Comparison of ENCODE assay signal across 11 cellular contexts in the genomic region with DNA sequence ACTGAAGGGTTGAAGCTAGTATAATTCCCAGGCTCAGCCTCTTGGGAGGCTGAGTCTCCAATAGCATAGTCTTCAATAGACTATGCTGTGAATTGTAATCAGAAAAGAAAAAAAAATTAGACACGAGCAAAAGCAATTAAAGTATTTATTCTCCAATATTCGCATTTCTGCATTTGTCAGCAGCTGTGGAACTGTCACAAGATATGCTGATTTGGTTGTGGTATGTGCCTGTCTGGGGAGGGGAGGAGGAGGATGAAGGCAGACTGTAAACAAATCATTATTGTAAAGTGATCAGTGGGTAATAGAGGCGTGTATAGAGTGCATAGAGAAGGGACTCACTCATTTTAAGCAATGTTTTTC. TPM values are rescaled to one million over a fixed set of nuclear protein-coding genes. Genes with fewer than 3 reads are reported as not detected.
DNase-seq lines count a peak whose midpoint lies in the region; ATAC-seq and TF ChIP-seq lines count a peak whose summit lies in the region.
"Had no signal": no experiment of that assay in that cellular context is flagged by ENCODE, and none has a peak within 500 bp of the region (broad histone marks: within the 10 kb centered on the region; RNA-seq: fewer than 3 reads in every experiment).

No MANE protein-coding gene starts in this region.

- peak overlapping the region; percentile 67 for H3K4me3 ChIP-seq in OCI-LY3 (ENCODE audit: low read length)
- H3K4me3 ChIP-seq in thyroid gland (replicated peaks in 1 of 3): no peak overlapping the region

- TF ChIP-seq CTCF in OCI-LY3 (IDR thresholded peaks at IDR 0.05; ENCODE audit: low read depth, low read length) (no peak), thyroid gland (IDR thresholded peaks at IDR 0.05) (no peak)

- H3K79me2 ChIP-seq in OCI-LY3 (ENCODE audit: low read length): peaks cover 11% of the 10 kb centered on the region

- no peak overlapping the region for H2AFZ ChIP-seq in OCI-LY3 (ENCODE audit: low read depth, low read length)

- peaks cover 52 to 72% of the 10 kb centered on the region in 2 donors for H3K4me1 Mint-ChIP-seq in effector memory CD8-positive, alpha-beta T cell (ENCODE audit: low read depth in 2 of 2)

- H3K27me3 Mint-ChIP-seq in effector memory CD8-positive, alpha-beta T cell: no peaks in the 10 kb centered on the region

- WGBS in thyroid gland, 2 donors: 78 to 84% methylated on average over 3 of the region's 3 CpGs

- peak overlapping the region; percentile 58 for H3K9ac ChIP-seq in OCI-LY3 (ENCODE audit: low read length)

- H3K4me3 Mint-ChIP-seq in effector memory CD8-positive, alpha-beta T cell: peak overlapping the region; percentile 72 to 83

- peaks cover 39% of the 10 kb centered on the region for H3K36me3 Mint-ChIP-seq in effector memory CD8-positive, alpha-beta T cell (ENCODE audit: insufficient read depth)

- H4K20me1 ChIP-seq in OCI-LY3 (ENCODE audit: insufficient read depth, low read length): no peaks in the 10 kb centered on the region

- H3K4me2 ChIP-seq in OCI-LY3 (ENCODE audit: low read length): peak overlapping the region; percentile 84

- H3K9me3 ChIP-seq in OCI-LY3 (ENCODE audit: insufficient read depth, low read length): no peaks in the 10 kb centered on the region
- no peaks in the 10 kb centered on the region for H3K9me3 ChIP-seq in thyroid gland

- no peaks in the 10 kb centered on the region for H3K27me3 ChIP-seq in OCI-LY3 (ENCODE audit: low read depth, low read length)
- no peaks in the 10 kb centered on the region for H3K27me3 ChIP-seq in thyroid gland

- peak overlapping the region; percentile 100 for H3K27ac Mint-ChIP-seq in effector memory CD8-positive, alpha-beta T cell

- intact Hi-C loops in thyroid gland (cut with DNase I): no loop called here

- H3K9me3 Mint-ChIP-seq in effector memory CD8-positive, alpha-beta T cell: peaks cover 0 to 5% of the 10 kb centered on the region in 2 donors

- H3K4me1 ChIP-seq in OCI-LY3 (ENCODE audit: low read length) (peaks cover 60% of the 10 kb centered on the region), thyroid gland (peaks cover 2% of the 10 kb centered on the region in 2 donors)

- H3K27ac ChIP-seq in OCI-LY3 (ENCODE audit: low read length) (peak overlapping the region; percentile 53), thyroid gland (peak overlapping the region; percentile 48 to 87 (median 54))

- DNase-seq in activated naive CD4-positive, alpha-beta T cell treated with Interleukin-2 at 50 U/mL for 16 hours: peak; percentile 18
- no peak for DNase-seq in activated naive CD4-positive, alpha-beta T cell (lab: John Stamatoyannopoulos, UW)
- peak; percentile 38 to 52 (median 48) for DNase-seq in effector memory CD8-positive, alpha-beta T cell
- DNase-seq in thyroid gland (no peak), cerebellar nuclear complex (lab: John Stamatoyannopoulos, UW) (no peak)
- DNase-seq: amniotic stem cell, midbrain had no signal

- ATAC-seq in effector memory CD8-positive, alpha-beta T cell (replicated peaks): peak; percentile 48
- ATAC-seq in GM18517 (IDR thresholded peaks at IDR 0.05; ENCODE audit: unreplicated experiment): no peak
- no peak for ATAC-seq in HG03045 (IDR thresholded peaks at IDR 0.05; ENCODE audit: unreplicated experiment)
- ATAC-seq: SK-N-SH treated with all-trans-retinoic acid at 6 μM for 48 hours had no signal

- H3K36me3 ChIP-seq in OCI-LY3 (replicated peaks; ENCODE audit: low read depth, low read length): peaks cover 3% of the 10 kb centered on the region
- H3K36me3 ChIP-seq in thyroid gland: no peaks in the 10 kb centered on the region

- TF ChIP-seq POLR2A in thyroid gland (IDR thresholded peaks at IDR 0.05): no peak

RNA-seq across cellular contexts. Expression of a gene that starts 10.1 kb away (rescaled TPM):
- total RNA-seq in thyroid gland: 10 to 100 TPM; 19.9 to 24.5 (median 23.6) TPM

RNA-seq across cellular contexts. Expression of a gene that starts 25.8 kb away (rescaled TPM):
- 10 to 100 TPM; 37.2 to 48.9 (median 48.4) TPM for total RNA-seq in thyroid gland

RNA-seq across cellular contexts. Expression of a gene that starts 49.3 kb away (rescaled TPM):
- total RNA-seq in thyroid gland: 10 to 100 TPM in 1 of 4 donors, 1 to 10 TPM in 2, under 1 TPM in 1; 0.59 to 11.4 (median 3.6) TPM

Comparison
In these comparisons a context has a peak if more than half of its experiments do, and no peak if none do; other contexts are left out.
1. DNase-seq: peak in activated naive CD4-positive, alpha-beta T cell treated with Interleukin-2 at 50 U/mL for 16 hours (single experiment) and effector memory CD8-positive, alpha-beta T cell (3 of 3); none in activated naive CD4-positive, alpha-beta T cell (0 of 4), thyroid gland (0 of 2) and cerebellar nuclear complex (0 of 2).